1 cellular context compared by ENCODE assay signal in the genomic region with DNA sequence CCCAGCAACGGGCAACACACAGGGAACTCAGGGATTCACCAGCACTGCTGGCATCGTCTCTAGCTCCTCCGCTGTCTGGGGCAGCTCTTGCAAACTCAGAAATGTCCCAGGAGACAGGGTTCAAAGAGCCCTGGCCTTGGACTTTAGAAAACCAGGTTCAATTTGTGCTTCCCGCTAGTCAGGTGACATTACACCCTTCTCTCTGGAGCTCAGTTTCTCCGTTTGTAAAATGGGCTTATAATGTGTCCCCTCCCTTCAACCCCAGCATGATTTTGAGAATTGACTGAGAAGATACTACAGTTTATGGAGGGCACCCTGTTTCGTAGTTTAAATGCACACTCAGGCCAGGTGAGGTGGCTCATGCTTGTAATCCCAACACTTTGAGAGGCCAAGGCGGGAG.
TF ChIP-seq lines count a peak whose summit lies in the region.

No MANE protein-coding gene starts in this region.

TF ChIP-seq in H1, 55 proteins besides CTCF, POLR2A, EP300 and RAD21:
- no peak for TF ChIP-seq ASH2L (IDR thresholded peaks at IDR 0.05; ENCODE audit: low read length)
- no peak for TF ChIP-seq MAFK (IDR thresholded peaks at IDR 0.05; ENCODE audit: low read depth, low read length)
- no peak for TF ChIP-seq TAF7 (optimal IDR thresholded peaks at IDR 0.05; ENCODE audit: borderline replicate concordance, low read depth, low read length)
- TF ChIP-seq TCF12 (IDR thresholded peaks at IDR 0.05; ENCODE audit: low read depth, low read length), result no peak
- no peak for TF ChIP-seq SUZ12 (IDR thresholded peaks at IDR 0.05; ENCODE audit: low read length)
- no peak for TF ChIP-seq JUN (IDR thresholded peaks at IDR 0.05; ENCODE audit: low read depth, low read length)
- TF ChIP-seq FOSL1 (IDR thresholded peaks at IDR 0.05; ENCODE audit: insufficient read depth, low read depth, low read length), result no peak
- no peak for TF ChIP-seq JUND (IDR thresholded peaks at IDR 0.05; ENCODE audit: low read length)
- TF ChIP-seq SP4 (IDR thresholded peaks at IDR 0.05; ENCODE audit: low read length), result no peak
- TF ChIP-seq KDM4A (IDR thresholded peaks at IDR 0.05; ENCODE audit: low read depth, low read length, severe bottlenecking), result no peak
- TF ChIP-seq, protein P1, sequence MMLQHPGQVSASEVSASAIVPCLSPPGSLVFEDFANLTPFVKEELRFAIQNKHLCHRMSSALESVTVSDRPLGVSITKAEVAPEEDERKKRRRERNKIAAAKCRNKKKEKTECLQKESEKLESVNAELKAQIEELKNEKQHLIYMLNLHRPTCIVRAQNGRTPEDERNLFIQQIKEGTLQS (IDR thresholded peaks at IDR 0.05; ENCODE audit: insufficient read depth, low read depth, low read length), result no peak
